Comparison of ENCODE assay signal across 19 cellular contexts in genomic region chr5:50874277-50874984, GRCh38.
DNase-seq lines count a peak whose midpoint lies in the region; ATAC-seq and TF ChIP-seq lines count a peak whose summit lies in the region.
"Had no signal": no experiment of that assay in that cellular context is flagged by ENCODE, and none has a peak within 500 bp of the region (broad histone marks: within the 10 kb centered on the region; RNA-seq: fewer than 3 reads in every experiment).

No MANE protein-coding gene starts in this region.

- H3K9me3 ChIP-seq in left lung = no peaks in the 10 kb centered on the region
- H3K9me3 ChIP-seq in breast epithelium = no peaks in the 10 kb centered on the region

- ATAC-seq in left lung = peak; percentile 38
- ATAC-seq in stimulated activated memory B cell treated with anti-CD40 and anti-IgM and Interleukin-4, amounts not matched to agents 10 μg/mL and 1 μg/mL and 100 μg/mL, for 72 hours = peak; percentile 27
- no peak for ATAC-seq in HG02610 (IDR thresholded peaks at IDR 0.05; ENCODE audit: unreplicated experiment)
- ATAC-seq: left colon; natural killer cell treated with Interleukin-12 subunit alpha and Interleukin-12 subunit beta and Interleukin-15 and Interleukin-18, amount 100 ng/mL, for 72 hours had no signal

- H3K4me1 ChIP-seq in left lung (no peaks in the 10 kb centered on the region), breast epithelium (no peaks in the 10 kb centered on the region)

- H3K27me3 ChIP-seq in left lung = no peaks in the 10 kb centered on the region
- no peaks in the 10 kb centered on the region for H3K27me3 ChIP-seq in breast epithelium

- H3K27ac Mint-ChIP-seq in stimulated activated memory B cell treated with anti-CD40 and anti-IgM and Interleukin-4, amounts not matched to agents 10 μg/mL and 1 μg/mL and 100 μg/mL, for 72 hours = no peak overlapping the region
- H3K27ac Mint-ChIP-seq: activated naive CD4-positive, alpha-beta T cell treated with anti-CD3 and anti-CD28 coated beads, Interleukin-2, amount 10 ng/mL, durations not matched to agents 7 days and 5 days; brain; natural killer cell treated with Interleukin-12 subunit alpha and Interleukin-12 subunit beta and Interleukin-15 and Interleukin-18, amount 100 ng/mL, for 72 hours had no signal

- H3K27ac ChIP-seq in left lung = no peak overlapping the region
- H3K27ac ChIP-seq in breast epithelium = no peak overlapping the region
- H3K27ac ChIP-seq: 22Rv1, C4-2B, RWPE1 had no signal

- H3K36me3 Mint-ChIP-seq in stimulated activated memory B cell treated with anti-CD40 and anti-IgM and Interleukin-4, amounts not matched to agents 10 μg/mL and 1 μg/mL and 100 μg/mL, for 72 hours = no peaks in the 10 kb centered on the region
- H3K36me3 Mint-ChIP-seq: activated naive CD4-positive, alpha-beta T cell treated with anti-CD3 and anti-CD28 coated beads, Interleukin-2, amount 10 ng/mL, durations not matched to agents 7 days and 5 days; brain; natural killer cell treated with Interleukin-12 subunit alpha and Interleukin-12 subunit beta and Interleukin-15 and Interleukin-18, amount 100 ng/mL, for 72 hours had no signal

- intact Hi-C loops in left lung (cut with DNase I) = no loop called here
- intact Hi-C loops in breast epithelium (cut with DNase I; ENCODE audit: low total_unique reads) = no loop called here

- no peaks in the 10 kb centered on the region for H3K36me3 ChIP-seq in left lung
- no peaks in the 10 kb centered on the region for H3K36me3 ChIP-seq in breast epithelium

- no peaks in the 10 kb centered on the region for H3K27me3 Mint-ChIP-seq in stimulated activated memory B cell treated with anti-CD40 and anti-IgM and Interleukin-4, amounts not matched to agents 10 μg/mL and 1 μg/mL and 100 μg/mL, for 72 hours
- H3K27me3 Mint-ChIP-seq: brain had no signal

- peak; percentile 25 for DNase-seq in SIG-M5 treated with dmso at 0.1 percent for 504 hours (lab: John Stamatoyannopoulos, UW; ENCODE audit: unreplicated experiment)
- DNase-seq in SIG-M5 (lab: John Stamatoyannopoulos, UW) = no peak
- peak; percentile 18 for DNase-seq in NB4 (ENCODE audit: low read depth)
- no peak for DNase-seq in left lung
- no peak for DNase-seq in anterior cingulate cortex (lab: John Stamatoyannopoulos, UW)
- DNase-seq in breast epithelium (ENCODE audit: low spot score in 2 of 2) = no peak
- DNase-seq: activated CD4-positive, alpha-beta T cell treated with anti-CD3 and anti-CD28 coated beads for 4 hours; activated naive CD4-positive, alpha-beta T cell treated with anti-CD3 and anti-CD28 coated beads, Interleukin-2, amount 10 ng/mL, durations not matched to agents 7 days and 5 days; left colon; NCI-H2081 treated with DMSO at 0.1 percent for 48 hours; NCI-H526; stimulated activated CD4-positive, alpha-beta T cell treated with anti-CD3 and anti-CD28 coated beads, Interleukin-1b, Interleukin-23, amount 100 ng/mL, for 48 hours had no signal

- TF ChIP-seq CTCF in NB4 (IDR thresholded peaks at IDR 0.05; ENCODE audit: low read depth, low read length) = no peak
- no peak for TF ChIP-seq CTCF in left lung (IDR thresholded peaks at IDR 0.05)
- no peak for TF ChIP-seq CTCF in breast epithelium (IDR thresholded peaks at IDR 0.05)

- H3K4me3 Mint-ChIP-seq in stimulated activated memory B cell treated with anti-CD40 and anti-IgM and Interleukin-4, amounts not matched to agents 10 μg/mL and 1 μg/mL and 100 μg/mL, for 72 hours = no peak overlapping the region
- H3K4me3 Mint-ChIP-seq: activated naive CD4-positive, alpha-beta T cell treated with anti-CD3 and anti-CD28 coated beads, Interleukin-2, amount 10 ng/mL, durations not matched to agents 7 days and 5 days; brain; natural killer cell treated with Interleukin-12 subunit alpha and Interleukin-12 subunit beta and Interleukin-15 and Interleukin-18, amount 100 ng/mL, for 72 hours had no signal

- H3K4me1 Mint-ChIP-seq in stimulated activated memory B cell treated with anti-CD40 and anti-IgM and Interleukin-4, amounts not matched to agents 10 μg/mL and 1 μg/mL and 100 μg/mL, for 72 hours = peaks cover 14% of the 10 kb centered on the region
- H3K4me1 Mint-ChIP-seq: activated naive CD4-positive, alpha-beta T cell treated with anti-CD3 and anti-CD28 coated beads, Interleukin-2, amount 10 ng/mL, durations not matched to agents 7 days and 5 days; brain had no signal

- TF ChIP-seq POLR2A in NB4 (IDR thresholded peaks at IDR 0.05; ENCODE audit: extremely low read depth, insufficient read length) (no peak), breast epithelium (IDR thresholded peaks at IDR 0.05) (no peak)

- no peaks in the 10 kb centered on the region for H3K9me3 Mint-ChIP-seq in stimulated activated memory B cell treated with anti-CD40 and anti-IgM and Interleukin-4, amounts not matched to agents 10 μg/mL and 1 μg/mL and 100 μg/mL, for 72 hours
- H3K9me3 Mint-ChIP-seq: activated naive CD4-positive, alpha-beta T cell treated with anti-CD3 and anti-CD28 coated beads, Interleukin-2, amount 10 ng/mL, durations not matched to agents 7 days and 5 days had no signal

- H3K4me3 ChIP-seq in NB4 (ENCODE audit: low read depth, low read length) = no peak overlapping the region
- H3K4me3 ChIP-seq in left lung = no peak overlapping the region
- H3K4me3 ChIP-seq in breast epithelium = no peak overlapping the region

Comparison
In these comparisons a context has a peak if more than half of its experiments do, and no peak if none do; other contexts are left out.
1. DNase-seq: peak in SIG-M5 treated with dmso at 0.1 percent for 504 hours (single experiment) and NB4 (single experiment); none in SIG-M5 (single experiment), left lung (0 of 2), anterior cingulate cortex (0 of 58) and breast epithelium (0 of 2).